Comparison of ENCODE assay signal across 22 cellular contexts in the genomic region with DNA sequence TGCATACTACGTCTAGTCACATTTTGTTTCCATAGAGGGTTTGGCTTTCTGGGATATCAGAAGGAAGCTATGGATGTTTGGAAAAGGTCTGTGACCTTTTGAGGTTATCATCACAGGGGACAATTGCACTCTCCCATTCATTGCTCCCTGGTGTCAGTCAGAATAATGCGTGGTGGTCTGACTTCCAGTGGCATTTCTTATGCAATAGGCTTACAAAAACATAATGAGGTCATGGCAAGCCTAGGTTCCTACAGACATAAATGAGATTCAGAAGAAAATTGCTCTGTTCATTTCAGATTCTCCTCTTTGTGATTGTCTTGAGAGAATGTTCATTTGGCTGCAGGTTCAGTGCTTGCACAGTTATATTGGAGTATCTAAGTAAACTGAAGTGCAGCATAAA. TPM values are rescaled to one million over a fixed set of nuclear protein-coding genes. Genes with fewer than 3 reads are reported as not detected.
A peak's percentile ranks its signal among the peaks of the same experiment; 100 is the strongest.
DNase-seq lines count a peak whose midpoint lies in the region; ATAC-seq and TF ChIP-seq lines count a peak whose summit lies in the region.
"Had no signal": no experiment of that assay in that cellular context is flagged by ENCODE, and none has a peak within 500 bp of the region (broad histone marks: within the 10 kb centered on the region; RNA-seq: fewer than 3 reads in every experiment).

No MANE protein-coding gene starts in this region.

- no peaks in the 10 kb centered on the region for H3F3A ChIP-seq in OCI-LY1 (ENCODE audit: insufficient read depth, low read length)

- H3K9me3 ChIP-seq in OCI-LY1 (ENCODE audit: low read length): no peaks in the 10 kb centered on the region
- H3K9me3 ChIP-seq: gastrocnemius medialis, sigmoid colon, suprapubic skin, uterus had no signal

- peak overlapping the region; percentile 45 for H3K27ac ChIP-seq in OCI-LY1 (ENCODE audit: low read depth, low read length, poor library complexity, severe bottlenecking)
- H3K27ac ChIP-seq: gastrocnemius medialis, parathyroid adenoma, suprapubic skin, uterus had no signal

- H3K9me2 ChIP-seq in OCI-LY1 (ENCODE audit: low read depth, low read length): no peaks in the 10 kb centered on the region

- peaks cover 61% of the 10 kb centered on the region for H3K4me1 ChIP-seq in OCI-LY1 (ENCODE audit: insufficient read depth, low read length, severe bottlenecking)

- TF ChIP-seq CTCF in OCI-LY1 (IDR thresholded peaks at IDR 0.05; ENCODE audit: low read length) (no peak), omental fat pad (IDR thresholded peaks at IDR 0.05) (no peak)

- intact Hi-C loops in left ventricle myocardium superior (cut with micrococcal nuclease) (no loop called here), cardiac septum (cut with DNase I) (no loop called here)

- peaks cover 76% of the 10 kb centered on the region for H3K79me2 ChIP-seq in OCI-LY1 (ENCODE audit: insufficient read depth, low read length)

- H3K4me2 ChIP-seq in OCI-LY1 (ENCODE audit: low read length): peak overlapping the region; percentile 1; the same call in 1 of the 2 replicates

- H4K20me1 ChIP-seq in OCI-LY1 (ENCODE audit: insufficient read depth, low read length): no peaks in the 10 kb centered on the region

- DNase-seq in left ventricle myocardium superior (no peak), cardiac septum (ENCODE audit: low spot score) (no peak), fibroblast of peridontal ligament (ENCODE audit: extremely low read depth) (peak; percentile 41), cortex of kidney (lab: John Stamatoyannopoulos, UW) (no peak), omental fat pad (ENCODE audit: low spot score) (no peak)
- DNase-seq: activated CD4-positive, alpha-beta T cell treated with anti-CD3 and anti-CD28 coated beads, Interleukin-2, amount 50 U/mL, for 4 hours; activated CD8-positive, alpha-beta memory T cell treated with anti-CD3 and anti-CD28 coated beads, Interleukin-2, amount 50 U/mL, for 48 hours; activated gamma-delta T cell treated with Interleukin-2 at 50 U/mL for 16 hours; amniotic stem cell; caudate nucleus; gastrocnemius medialis; naive thymus-derived CD8-positive, alpha-beta T cell; NCI-H524; SIG-M5; sigmoid colon; uterus had no signal

- H3K9ac ChIP-seq in OCI-LY1 (ENCODE audit: low read length): no peak overlapping the region
- H3K9ac ChIP-seq: parathyroid adenoma had no signal

- H3K36me3 ChIP-seq in OCI-LY1 (ENCODE audit: insufficient read depth, low read length): peaks cover 21% of the 10 kb centered on the region
- H3K36me3 ChIP-seq: uterus had no signal

- H2AFZ ChIP-seq in OCI-LY1 (ENCODE audit: low read length): no peak overlapping the region
- H2AFZ ChIP-seq: parathyroid adenoma had no signal

- H3K27me3 ChIP-seq in OCI-LY1 (ENCODE audit: insufficient read depth, low read length): no peaks in the 10 kb centered on the region
- H3K27me3 ChIP-seq: gastrocnemius medialis, sigmoid colon, suprapubic skin, uterus had no signal

- ATAC-seq in left ventricle myocardium superior: peak; percentile 17
- no peak for ATAC-seq in GM19328 (IDR thresholded peaks at IDR 0.05; ENCODE audit: unreplicated experiment)
- no peak for ATAC-seq in HG02798 (IDR thresholded peaks at IDR 0.05; ENCODE audit: poor library complexity, unreplicated experiment)
- ATAC-seq in omental fat pad (ENCODE audit: low FRiP score): no peak
- ATAC-seq: gastrocnemius medialis; naive thymus-derived CD8-positive, alpha-beta T cell; stimulated activated effector memory CD8-positive, alpha-beta T cell treated with anti-CD3 and anti-CD28 coated beads, Interleukin-12 subunit alpha, Interleukin-12 subunit beta, amount 100 ng/mL, for 72 hours had no signal

- H3K4me3 ChIP-seq in OCI-LY1 (ENCODE audit: low read depth, low read length, poor library complexity, severe bottlenecking): no peak overlapping the region
- H3K4me3 ChIP-seq: gastrocnemius medialis, sigmoid colon, suprapubic skin, uterus had no signal

RNA-seq across cellular contexts. Expression of a gene that starts 54.6 kb away (rescaled TPM):
- total RNA-seq in left ventricle myocardium superior (69.7 TPM), cardiac septum (93.0 TPM), omental fat pad (10 to 100 TPM; 30.1 to 45.2 (median 37.2) TPM)
